Comparison of ENCODE assay signal across 29 cellular contexts in the genomic region with DNA sequence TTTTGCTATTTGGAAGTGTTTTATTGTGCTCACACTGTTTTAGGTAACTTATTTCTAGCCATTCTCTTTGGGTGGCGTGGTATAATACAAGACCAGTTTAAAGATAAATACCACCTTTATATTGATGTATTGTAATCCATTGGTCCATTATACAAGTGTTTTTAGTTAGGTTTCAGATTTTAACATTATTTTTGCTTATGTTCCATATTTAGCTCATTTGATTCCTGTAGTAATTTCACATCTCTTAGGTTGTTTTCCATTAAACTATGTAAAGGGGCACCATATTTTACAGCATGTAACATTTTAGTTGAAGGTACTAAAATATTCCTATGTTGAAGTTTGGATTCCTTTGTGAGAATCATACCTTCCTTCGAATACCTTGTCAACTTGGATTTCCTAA.
"Had no signal": no experiment of that assay in that cellular context is flagged by ENCODE, and none has a peak within 500 bp of the region (broad histone marks: within the 10 kb centered on the region; RNA-seq: fewer than 3 reads in every experiment).

No MANE protein-coding gene starts in this region.

- H3K4me1 Mint-ChIP-seq: nephron progenitor cell; neural crest cell; stimulated activated memory B cell treated with anti-CD40 and anti-IgM and Interleukin-4, amounts not matched to agents 10 μg/mL and 1 μg/mL and 100 μg/mL, for 72 hours had no signal

- H2AFZ ChIP-seq: parathyroid adenoma had no signal

- H3K9me3 Mint-ChIP-seq: naive thymus-derived CD8-positive, alpha-beta T cell; natural killer cell treated with Interleukin-12 subunit alpha and Interleukin-12 subunit beta and Interleukin-15 and Interleukin-18, amount 100 ng/mL, for 72 hours; neural crest cell; stimulated activated memory B cell treated with anti-CD40 and anti-IgM and Interleukin-4, amounts not matched to agents 10 μg/mL and 1 μg/mL and 100 μg/mL, for 72 hours; stimulated activated naive CD8-positive, alpha-beta T cell treated with anti-CD3 and anti-CD28 coated beads, Interleukin-15, amount 100 ng/mL, for 72 hours had no signal

- H3K4me1 ChIP-seq: parathyroid adenoma, psoas muscle, right lobe of liver, sigmoid colon, thyroid gland, tibial nerve, vagina had no signal

- H3K27me3 ChIP-seq: neutrophil, right lobe of liver, sigmoid colon, thyroid gland, tibial nerve, upper lobe of left lung, vagina had no signal

- H3K27me3 Mint-ChIP-seq: naive thymus-derived CD8-positive, alpha-beta T cell; natural killer cell treated with Interleukin-12 subunit alpha and Interleukin-12 subunit beta and Interleukin-15 and Interleukin-18, amount 100 ng/mL, for 72 hours; progenitor cell of endocrine pancreas; stimulated activated memory B cell treated with anti-CD40 and anti-IgM and Interleukin-4, amounts not matched to agents 10 μg/mL and 1 μg/mL and 100 μg/mL, for 72 hours; stimulated activated naive CD8-positive, alpha-beta T cell treated with anti-CD3 and anti-CD28 coated beads, Interleukin-15, amount 100 ng/mL, for 72 hours had no signal

- FAIRE-seq: small intestine, urothelium cell line had no signal

- H3K27ac Mint-ChIP-seq: nephron progenitor cell; progenitor cell of endocrine pancreas; stimulated activated memory B cell treated with anti-CD40 and anti-IgM and Interleukin-4, amounts not matched to agents 10 μg/mL and 1 μg/mL and 100 μg/mL, for 72 hours; stimulated activated naive CD8-positive, alpha-beta T cell treated with anti-CD3 and anti-CD28 coated beads, Interleukin-15, amount 100 ng/mL, for 72 hours had no signal

- H3K79me2 ChIP-seq: parathyroid adenoma had no signal

- H3K27ac ChIP-seq: neutrophil, parathyroid adenoma, psoas muscle, right lobe of liver, sigmoid colon, thoracic aorta, thyroid gland, tibial nerve, upper lobe of left lung, vagina had no signal

- H3K4me3 ChIP-seq: psoas muscle, right lobe of liver, sigmoid colon, thoracic aorta, thyroid gland, tibial nerve, upper lobe of left lung, vagina had no signal

- H3K4me3 Mint-ChIP-seq: naive thymus-derived CD8-positive, alpha-beta T cell; natural killer cell treated with Interleukin-12 subunit alpha and Interleukin-12 subunit beta and Interleukin-15 and Interleukin-18, amount 100 ng/mL, for 72 hours; nephron progenitor cell; neural crest cell; stimulated activated memory B cell treated with anti-CD40 and anti-IgM and Interleukin-4, amounts not matched to agents 10 μg/mL and 1 μg/mL and 100 μg/mL, for 72 hours; stimulated activated naive CD8-positive, alpha-beta T cell treated with anti-CD3 and anti-CD28 coated beads, Interleukin-15, amount 100 ng/mL, for 72 hours had no signal

- H3K9ac ChIP-seq: parathyroid adenoma had no signal

- DNase-seq: naive thymus-derived CD8-positive, alpha-beta T cell; nephron progenitor cell; nucleus accumbens; posterior cingulate gyrus; psoas muscle; right cardiac atrium; right lobe of liver; sigmoid colon; small intestine; stimulated activated CD4-positive, alpha-beta T cell treated with anti-CD3 and anti-CD28 coated beads, Interleukin-15, amount 100 ng/mL, for 24 hours; stimulated activated CD4-positive, alpha-beta T cell treated with anti-CD3 and anti-CD28 coated beads, Interleukin-2, amount 100 ng/mL, for 24 hours; stimulated activated CD4-positive, alpha-beta T cell treated with anti-CD3 and anti-CD28 coated beads, Interleukin-2, amount 100 ng/mL, for 48 hours; stimulated activated CD4-positive, alpha-beta T cell treated with anti-CD3 and anti-CD28 coated beads, Interleukin-4, amount 100 ng/mL, for 24 hours; stimulated activated naive CD4-positive, alpha-beta T cell; stimulated activated naive CD8-positive, alpha-beta T cell treated with anti-CD3 and anti-CD28 coated beads, Interleukin-15, amount 100 ng/mL, for 72 hours; stimulated activated naive CD8-positive, alpha-beta T cell treated with anti-CD3 and anti-CD28 coated beads, Interleukin-15, Interleukin-2, amounts not matched to agents 100 U/mL and 50 U/mL, for 24 hours; thyroid gland; trophoblast cell; upper lobe of left lung had no signal

- ATAC-seq: naive thymus-derived CD8-positive, alpha-beta T cell; psoas muscle; right cardiac atrium; right lobe of liver; stimulated activated memory B cell treated with anti-CD40 and anti-IgM and Interleukin-4, amounts not matched to agents 10 μg/mL and 1 μg/mL and 100 μg/mL, for 72 hours; stimulated activated naive CD8-positive, alpha-beta T cell treated with anti-CD3 and anti-CD28 coated beads, Interleukin-15, amount 100 ng/mL, for 72 hours; stimulated activated naive CD8-positive, alpha-beta T cell treated with anti-CD3 and anti-CD28 coated beads, Interleukin-15, Interleukin-2, amounts not matched to agents 100 U/mL and 50 U/mL, for 24 hours had no signal

- H3K9me3 ChIP-seq: neutrophil, psoas muscle, right lobe of liver, sigmoid colon, thoracic aorta, thyroid gland, tibial nerve, upper lobe of left lung, vagina had no signal
